Comparison of ENCODE assay signal across 19 cellular contexts in the genomic region with DNA sequence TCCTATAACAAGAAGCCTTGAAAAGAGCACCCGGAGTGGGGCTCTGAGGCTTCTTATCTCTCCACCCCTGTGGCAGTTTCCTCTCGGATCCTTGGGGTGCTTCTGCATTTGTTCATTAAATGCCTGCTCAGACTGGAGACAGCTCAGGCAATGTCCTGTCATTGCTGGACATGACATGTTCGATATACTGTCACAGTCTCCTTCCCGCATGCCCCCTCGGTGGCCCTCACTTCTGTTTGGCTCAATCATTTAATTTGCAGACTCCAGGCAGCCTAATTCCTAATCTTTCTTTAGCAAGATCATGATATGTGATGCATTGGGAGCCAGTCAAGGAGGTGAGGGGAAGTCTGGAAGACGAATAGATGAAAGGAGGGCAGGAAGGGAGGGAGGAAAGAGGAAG.
"Had no signal": no experiment of that assay in that cellular context is flagged by ENCODE, and none has a peak within 500 bp of the region (broad histone marks: within the 10 kb centered on the region; RNA-seq: fewer than 3 reads in every experiment).

No MANE protein-coding gene starts in this region.

- H3K27me3 ChIP-seq: pancreas, sigmoid colon, stomach, tibial artery had no signal

- H3K4me3 ChIP-seq: pancreas, psoas muscle, sigmoid colon, stomach, tibial artery had no signal

- H3K36me3 ChIP-seq: pancreas, sigmoid colon, stomach, tibial artery had no signal

- H3K9me3 ChIP-seq: pancreas had no signal

- H3K27ac ChIP-seq: pancreas, psoas muscle, sigmoid colon, stomach, tibial artery had no signal

- H3K4me1 ChIP-seq: psoas muscle, sigmoid colon had no signal

- DNase-seq: activated CD4-positive, alpha-beta memory T cell treated with anti-CD3 and anti-CD28 coated beads, Interleukin-2, amount 10 ng/mL, durations not matched to agents 7 days and 5 days; activated CD4-positive, alpha-beta T cell treated with anti-CD3 and anti-CD28 coated beads for 1 hour; activated CD4-positive, alpha-beta T cell treated with anti-CD3 and anti-CD28 coated beads, Interleukin-2, amount 10 ng/mL, durations not matched to agents 7 days and 5 days; activated T-cell treated with anti-CD3 and anti-CD28 coated beads, Interleukin-2, amount 50 U/mL, for 48 hours; effector CD8-positive, alpha-beta T cell; head of caudate nucleus; hippocampal formation; left cardiac atrium; left ventricle myocardium superior; nephron progenitor cell; nucleus accumbens; pancreas; psoas muscle; sigmoid colon; small intestine; stimulated activated CD4-positive, alpha-beta T cell treated with anti-CD3 and anti-CD28 coated beads, Interleukin-4, amount 100 ng/mL, for 24 hours; stomach; T-helper 1 cell; tibial artery had no signal
